ENCODE assay signal across 1 cellular context in genomic region chr6:21163110-21163837, GRCh38.
TF ChIP-seq lines count a peak whose summit lies in the region.

No MANE protein-coding gene starts in this region.

TF ChIP-seq in HepG2, 621 proteins besides CTCF, POLR2A, EP300 and RAD21 (continued from another document):
- no peak for TF ChIP-seq ZNF646 (CRISPR knock-in tag; IDR thresholded peaks at IDR 0.05)
- no peak for TF ChIP-seq ZBED4 (CRISPR knock-in tag; IDR thresholded peaks at IDR 0.05; ENCODE audit: borderline replicate concordance)
- TF ChIP-seq ZNF761 (CRISPR knock-in tag; conservative IDR thresholded peaks at IDR 0.05) = no peak
